In genomic region chr3:152402698-152403456, GRCh38 we compare ENCODE assay signal across 10 cellular contexts.
DNase-seq lines count a peak whose midpoint lies in the region; ATAC-seq and TF ChIP-seq lines count a peak whose summit lies in the region.
"Had no signal": no experiment of that assay in that cellular context is flagged by ENCODE, and none has a peak within 500 bp of the region (broad histone marks: within the 10 kb centered on the region; RNA-seq: fewer than 3 reads in every experiment).

No MANE protein-coding gene starts in this region.

- no peaks in the 10 kb centered on the region for H3K9me3 ChIP-seq in osteoblast (ENCODE audit: low read depth, low read length)

- no peak overlapping the region for H2AFZ ChIP-seq in osteoblast (ENCODE audit: low read length)
- H2AFZ ChIP-seq: neural progenitor cell had no signal

- peaks cover 22% of the 10 kb centered on the region for H3K36me3 Mint-ChIP-seq in central memory CD8-positive, alpha-beta T cell (ENCODE audit: insufficient read depth)
- H3K36me3 Mint-ChIP-seq: neural progenitor cell had no signal

- H3K9me3 Mint-ChIP-seq in central memory CD8-positive, alpha-beta T cell = no peaks in the 10 kb centered on the region
- H3K9me3 Mint-ChIP-seq: neural progenitor cell had no signal

- peaks cover 54% of the 10 kb centered on the region for H4K20me1 ChIP-seq in osteoblast (ENCODE audit: insufficient read depth, low read length)

- no peak overlapping the region for H3K4me2 ChIP-seq in osteoblast (ENCODE audit: insufficient read depth, low read length)
- H3K4me2 ChIP-seq: neural progenitor cell had no signal

- TF ChIP-seq CTCF in osteoblast (IDR thresholded peaks at IDR 0.05; ENCODE audit: extremely low read depth, low read depth, low read length) = no peak

- H3K36me3 ChIP-seq in osteoblast (ENCODE audit: insufficient read depth, low read length) = no peaks in the 10 kb centered on the region
- H3K36me3 ChIP-seq: neural progenitor cell had no signal

- H3K27me3 ChIP-seq in osteoblast (ENCODE audit: insufficient read depth, low read length) = no peaks in the 10 kb centered on the region
- H3K27me3 ChIP-seq: neural progenitor cell had no signal

- peaks cover 71% of the 10 kb centered on the region for H3K4me1 ChIP-seq in osteoblast (ENCODE audit: insufficient read depth, low read length)

- H3K27ac ChIP-seq in osteoblast (ENCODE audit: low read depth, low read length) = peak overlapping the region; percentile 41
- H3K27ac ChIP-seq: neural progenitor cell had no signal

- H3K79me2 ChIP-seq in osteoblast (ENCODE audit: insufficient read depth, low read length) = peaks cover 89% of the 10 kb centered on the region

- peak overlapping the region; percentile 39 for H3K4me3 Mint-ChIP-seq in central memory CD8-positive, alpha-beta T cell
- H3K4me3 Mint-ChIP-seq: neural progenitor cell had no signal

- no peak overlapping the region for H3K4me3 ChIP-seq in osteoblast (ENCODE audit: insufficient read depth, low read length)
- H3K4me3 ChIP-seq: neural progenitor cell had no signal

- peak; percentile 46 for ATAC-seq in GM18511 (IDR thresholded peaks at IDR 0.05; ENCODE audit: unreplicated experiment)
- ATAC-seq in central memory CD8-positive, alpha-beta T cell (replicated peaks; ENCODE audit: extremely low read depth, poor library complexity, severe bottlenecking) = peak; percentile 77

- H3K4me1 Mint-ChIP-seq in central memory CD8-positive, alpha-beta T cell = peaks cover 74% of the 10 kb centered on the region

- DNase-seq in HT1080 (ENCODE audit: low read depth) (peak; percentile 20), osteoblast (ENCODE audit: insufficient read length, low spot score, missing footprints) (no peak), LoVo (ENCODE audit: low spot score) (no peak), T-helper 9 cell (no peak), NCI-H82 (lab: John Stamatoyannopoulos, UW) (no peak)
- DNase-seq in central memory CD8-positive, alpha-beta T cell (ENCODE audit: low spot score in 2 of 2) = peak in 1 of 2 donors; percentile 23
- DNase-seq in activated CD8-positive, alpha-beta memory T cell treated with anti-CD3 and anti-CD28 coated beads, Interleukin-2, amount 50 U/mL, for 48 hours = no peak
- DNase-seq: amniotic stem cell had no signal

- no peaks in the 10 kb centered on the region for H3K27me3 Mint-ChIP-seq in central memory CD8-positive, alpha-beta T cell

- peak overlapping the region; percentile 84 for H3K27ac Mint-ChIP-seq in central memory CD8-positive, alpha-beta T cell (ENCODE audit: low read depth)
- H3K27ac Mint-ChIP-seq: neural progenitor cell had no signal
